Comparison of ENCODE assay signal across 21 cellular contexts in genomic region chr10:11381023-11381422, GRCh38.
DNase-seq lines count a peak whose midpoint lies in the region; ATAC-seq and TF ChIP-seq lines count a peak whose summit lies in the region.
"Had no signal": no experiment of that assay in that cellular context is flagged by ENCODE, and none has a peak within 500 bp of the region (broad histone marks: within the 10 kb centered on the region; RNA-seq: fewer than 3 reads in every experiment).

No MANE protein-coding gene starts in this region.

- POLR2A ChIA-PET in RWPE1 (lab: Yijun Ruan, JAX; ENCODE audit: low non-redundant PET), result no interaction called here

- H4K20me1 ChIP-seq in GM23248 (ENCODE audit: insufficient read depth) (no peaks in the 10 kb centered on the region), neural progenitor cell (ENCODE audit: low read depth) (no peaks in the 10 kb centered on the region)

- H3K79me2 ChIP-seq in GM23248 (ENCODE audit: insufficient read depth), result no peaks in the 10 kb centered on the region
- H3K79me2 ChIP-seq in neural progenitor cell (ENCODE audit: low read depth), result no peaks in the 10 kb centered on the region

- no peak overlapping the region for H3K27ac Mint-ChIP-seq in neural progenitor cell
- H3K27ac Mint-ChIP-seq: activated T-helper 2 cell treated with anti-CD3 and anti-CD28 coated beads, Interferon-gamma antibody, Interleukin-2, Interleukin-4, amounts not matched to agents 10 μg/mL and 5 μg/mL and 100 μg/mL, durations not matched to agents 14 hours and 24 hours and 36 hours; dendritic cell treated with granulocyte-macrophage colony-stimulating factor and Interleukin-4, amounts not matched to agents 40 ng/mL and 50 ng/mL, for 4 days; T-cell had no signal

- H2AFZ ChIP-seq in GM23248 (no peak overlapping the region), neuronal stem cell (ENCODE audit: low read length) (no peak overlapping the region), neural progenitor cell (replicated peaks) (no peak overlapping the region)

- H3K36me3 ChIP-seq in GM23248 (ENCODE audit: low read depth) (no peaks in the 10 kb centered on the region), neuronal stem cell (replicated peaks in 1 of 2; ENCODE audit: control insufficient read depth in 2 of 2, insufficient read depth in 2 of 2, low read length in 2 of 2) (no peaks in the 10 kb centered on the region), neural progenitor cell (no peaks in the 10 kb centered on the region)
- H3K36me3 ChIP-seq: adrenal gland, spleen, thoracic aorta had no signal

- H4K91ac ChIP-seq in neuronal stem cell (ENCODE audit: low read depth, low read length, poor library complexity), result no peak overlapping the region

- no peaks in the 10 kb centered on the region for H3K4me1 ChIP-seq in GM23248 (ENCODE audit: insufficient read depth)
- peaks cover 3 to 4% of the 10 kb centered on the region in 2 donors for H3K4me1 ChIP-seq in neuronal stem cell (ENCODE audit: control insufficient read depth in 2 of 2, insufficient read depth in 1 of 2, low read depth in 1 of 2, low read length in 2 of 2)
- H3K4me1 ChIP-seq in neural progenitor cell, result peaks cover 6% of the 10 kb centered on the region
- H3K4me1 ChIP-seq: adrenal gland had no signal

- H3K9me2 ChIP-seq in GM23248 (ENCODE audit: insufficient read depth), result no peaks in the 10 kb centered on the region

- TF ChIP-seq CTCF in RWPE1 (conservative IDR thresholded peaks at IDR 0.05; ENCODE audit: low read depth) (no peak), neural progenitor cell (IDR thresholded peaks at IDR 0.05) (no peak)

- H3K27me3 ChIP-seq in GM23248 (replicated peaks; ENCODE audit: insufficient read depth), result no peaks in the 10 kb centered on the region
- peaks cover 0 to 3% (median 0%) of the 10 kb centered on the region in 3 experiments for H3K27me3 ChIP-seq in neuronal stem cell (ENCODE audit: control insufficient read depth in 3 of 3, insufficient read depth in 3 of 3, low read depth in 1 of 3, low read length in 3 of 3)
- no peaks in the 10 kb centered on the region for H3K27me3 ChIP-seq in neural progenitor cell
- H3K27me3 ChIP-seq: adrenal gland, spleen had no signal

- H3K4me2 ChIP-seq in GM23248 (ENCODE audit: unreplicated experiment) (no peak overlapping the region), neuronal stem cell (ENCODE audit: insufficient read depth, low read length, poor library complexity, severe bottlenecking) (no peak overlapping the region), neural progenitor cell (no peak overlapping the region)

- no peaks in the 10 kb centered on the region for H3K9me3 Mint-ChIP-seq in neural progenitor cell
- H3K9me3 Mint-ChIP-seq: activated T-helper 2 cell treated with anti-CD3 and anti-CD28 coated beads, Interferon-gamma antibody, Interleukin-2, Interleukin-4, amounts not matched to agents 10 μg/mL and 5 μg/mL and 100 μg/mL, durations not matched to agents 14 hours and 24 hours and 36 hours; dendritic cell treated with granulocyte-macrophage colony-stimulating factor and Interleukin-4, amounts not matched to agents 40 ng/mL and 50 ng/mL, for 4 days; T-cell had no signal

- H3K4me1 Mint-ChIP-seq in neural progenitor cell, result peaks cover 11% of the 10 kb centered on the region

- peaks cover 4% of the 10 kb centered on the region for H3K27me3 Mint-ChIP-seq in neural progenitor cell (ENCODE audit: insufficient read depth, low read depth)
- H3K27me3 Mint-ChIP-seq: dendritic cell treated with granulocyte-macrophage colony-stimulating factor and Interleukin-4, amounts not matched to agents 40 ng/mL and 50 ng/mL, for 4 days; T-cell had no signal

- H2AK5ac ChIP-seq in neuronal stem cell (ENCODE audit: low read depth, low read length), result no peak overlapping the region

- 63 to 72% methylated on average over 7 of the region's 7 CpGs for WGBS in GM23248 (ENCODE audit: low coverage in 1 of 2, low lambda C conversion rate in 2 of 2, missing lambda C conversion rate in 2 of 2), 2 experiments
- no CpG with 5 or more reads among the region's 7 CpGs for WGBS in neuronal stem cell (ENCODE audit: extremely low coverage in 2 of 2, insufficient read length in 2 of 2, insufficient replicate concordance in 1 of 2), 2 donors

- H3K36me3 Mint-ChIP-seq in neural progenitor cell, result no peaks in the 10 kb centered on the region
- H3K36me3 Mint-ChIP-seq: T-cell had no signal

- in situ Hi-C loops in GM23248 (cut with MboI), result no loop called here

- no peak overlapping the region for H3K4ac ChIP-seq in neuronal stem cell (ENCODE audit: low read length)

- H3K27ac ChIP-seq in GM23248 (no peak overlapping the region), RWPE1 (no peak overlapping the region), neuronal stem cell (replicated peaks; ENCODE audit: low read length) (no peak overlapping the region), neural progenitor cell (no peak overlapping the region)
- H3K27ac ChIP-seq: adrenal gland, HL-60, spleen, thoracic aorta had no signal

- H2BK120ac ChIP-seq in neuronal stem cell (ENCODE audit: low read depth, low read length), result no peak overlapping the region

- no peak overlapping the region for H2BK12ac ChIP-seq in neuronal stem cell (ENCODE audit: low read length)

- no peak overlapping the region for H3K4me3 ChIP-seq in GM23248
- H3K4me3 ChIP-seq in neuronal stem cell (ENCODE audit: low read length in 2 of 2), result no peak overlapping the region
- no peak overlapping the region for H3K4me3 ChIP-seq in neural progenitor cell
- H3K4me3 ChIP-seq: adrenal gland, spleen, thoracic aorta had no signal

- no peak overlapping the region for H2BK5ac ChIP-seq in neuronal stem cell (ENCODE audit: low read length)

- H3K9ac ChIP-seq in GM23248 (no peak overlapping the region), neuronal stem cell (ENCODE audit: low read depth, low read length, poor library complexity) (no peak overlapping the region), neural progenitor cell (no peak overlapping the region)

- H3K4me3 Mint-ChIP-seq in neural progenitor cell, result no peak overlapping the region
- H3K4me3 Mint-ChIP-seq: dendritic cell treated with granulocyte-macrophage colony-stimulating factor and Interleukin-4, amounts not matched to agents 40 ng/mL and 50 ng/mL, for 4 days; T-cell had no signal

- DNase-seq in activated CD8-positive, alpha-beta memory T cell treated with anti-CD3 and anti-CD28 coated beads, Interleukin-2, amount 50 U/mL, for 48 hours, result peak; percentile 70
- no peak for DNase-seq in activated CD8-positive, alpha-beta memory T cell treated with anti-CD3 and anti-CD28 coated beads, Interleukin-2, amount 50 U/mL, for 4 hours
- DNase-seq in GM23248 (peak; percentile 11), RWPE1 (ENCODE audit: low spot score) (peak; percentile 28), neuronal stem cell (ENCODE audit: low spot score) (no peak), neural progenitor cell (ENCODE audit: low spot score) (no peak), midbrain (lab: John Stamatoyannopoulos, UW) (no peak)
- DNase-seq: activated CD4-positive, alpha-beta T cell treated with anti-CD3 and anti-CD28 coated beads for 4 hours; adrenal gland; C1 segment of cervical spinal cord; mesenchymal stem cell; NCI-H2081; NCI-H446; retina; spleen; T-cell had no signal

- no peaks in the 10 kb centered on the region for H3K79me1 ChIP-seq in neuronal stem cell (ENCODE audit: low read depth, low read length)

- no peak overlapping the region for H3K18ac ChIP-seq in neuronal stem cell (ENCODE audit: low read length)

- ATAC-seq in HG02852 (IDR thresholded peaks at IDR 0.05; ENCODE audit: unreplicated experiment), result no peak
- ATAC-seq: T-cell had no signal

- CTCF ChIA-PET in RWPE1 (lab: Yijun Ruan, JAX), result no interaction called here

- peak overlapping the region; percentile 75 for H3K14ac ChIP-seq in neuronal stem cell (ENCODE audit: low read length)

- H3K9me3 ChIP-seq in GM23248 (ENCODE audit: low read depth) (no peaks in the 10 kb centered on the region), neuronal stem cell (replicated peaks in 1 of 2; ENCODE audit: control insufficient read depth in 2 of 2, insufficient read depth in 1 of 2, low read depth in 1 of 2, low read length in 2 of 2) (peaks cover 0 to 1% of the 10 kb centered on the region in 2 donors), neural progenitor cell (ENCODE audit: low read depth) (no peaks in the 10 kb centered on the region)
- H3K9me3 ChIP-seq: adrenal gland, spleen, thoracic aorta had no signal

- no peak overlapping the region for H4K8ac ChIP-seq in neuronal stem cell (ENCODE audit: low read depth, low read length)

- H3F3A ChIP-seq in GM23248 (ENCODE audit: insufficient read depth), result no peaks in the 10 kb centered on the region
- no peaks in the 10 kb centered on the region for H3F3A ChIP-seq in neural progenitor cell (ENCODE audit: low read depth)

- H2BK15ac ChIP-seq in neuronal stem cell (ENCODE audit: low read length), result no peak overlapping the region

- H3K23ac ChIP-seq in neuronal stem cell (ENCODE audit: low read depth, low read length, poor library complexity), result peak overlapping the region; percentile 27

Comparison
In these comparisons a context has a peak if more than half of its experiments do, and no peak if none do; other contexts are left out.
1. DNase-seq: peak in activated CD8-positive, alpha-beta memory T cell treated with anti-CD3 and anti-CD28 coated beads, Interleukin-2, amount 50 U/mL, for 48 hours (single experiment), GM23248 (single experiment) and RWPE1 (single experiment); none in activated CD8-positive, alpha-beta memory T cell treated with anti-CD3 and anti-CD28 coated beads, Interleukin-2, amount 50 U/mL, for 4 hours (single experiment), neuronal stem cell (single experiment), neural progenitor cell (single experiment) and midbrain (single experiment).